ENCODE assay signal across 2 cellular contexts in genomic region chr9:129886226-129887174, GRCh38.
TF ChIP-seq lines count a peak whose summit lies in the region.

No MANE protein-coding gene starts in this region.

TF ChIP-seq in SK-N-SH, 30 proteins besides CTCF, POLR2A, EP300 and RAD21 (continued from another document):
- no peak for TF ChIP-seq REST (IDR thresholded peaks at IDR 0.05; ENCODE audit: low read depth, low read length)
TF ChIP-seq in SK-N-SH: peak in this region for 0.

TF ChIP-seq in SK-N-SH treated with all-trans-retinoic acid at 6 μM for 48 hours, 23 proteins besides CTCF, POLR2A, EP300 and RAD21 (continued from another document):
- TF ChIP-seq CSRNP3 (CRISPR knock-in tag; IDR thresholded peaks at IDR 0.05) (no peak), GLIS3 (CRISPR knock-in tag; IDR thresholded peaks at IDR 0.05) (no peak), ZNF565 (CRISPR knock-in tag; conservative IDR thresholded peaks at IDR 0.05; ENCODE audit: low read depth) (no peak), TCF4 (CRISPR knock-in tag; IDR thresholded peaks at IDR 0.05; ENCODE audit: borderline replicate concordance) (no peak)
TF ChIP-seq in SK-N-SH treated with all-trans-retinoic acid at 6 μM for 48 hours: peak in this region for 0.
